Comparison of ENCODE assay signal across 8 cellular contexts in the genomic region with DNA sequence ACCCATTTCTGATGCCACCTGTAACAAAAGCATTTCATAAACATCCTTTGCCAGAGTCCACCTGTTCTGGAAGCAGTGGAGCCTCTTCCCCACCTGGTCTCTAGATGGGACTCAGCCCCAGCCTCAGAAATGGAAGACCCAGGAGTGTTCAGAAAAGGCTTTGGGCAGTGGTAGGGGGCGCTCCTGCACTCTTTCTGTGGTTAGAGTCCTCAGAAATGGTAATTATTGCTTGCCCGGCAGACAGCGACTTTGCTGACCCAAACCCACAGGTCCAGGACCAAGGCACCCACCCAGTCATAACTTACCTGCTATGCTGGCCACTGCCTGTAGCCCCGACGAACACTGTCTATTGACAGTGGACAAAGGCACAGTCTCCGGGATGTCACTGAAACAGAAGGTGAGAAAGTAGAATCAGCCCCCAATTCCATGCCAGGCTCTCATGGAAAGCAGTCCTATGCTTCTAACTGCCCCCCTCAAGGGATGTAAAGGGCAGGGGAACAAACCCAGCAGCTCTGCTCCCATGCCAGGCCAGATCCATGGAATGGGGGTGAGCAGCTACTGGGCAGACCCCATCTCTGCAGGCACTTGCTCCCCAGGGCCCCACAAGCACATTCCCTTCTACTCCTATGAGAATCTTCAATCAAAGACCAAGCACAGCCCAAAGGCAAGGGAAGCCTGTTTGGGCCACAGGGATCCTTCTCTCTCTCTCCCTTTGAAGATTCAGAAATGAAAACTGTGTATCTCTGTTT. TPM values are rescaled to one million over a fixed set of nuclear protein-coding genes. Genes with fewer than 3 reads are reported as not detected.
A peak's percentile ranks its signal among the peaks of the same experiment; 100 is the strongest.
DNase-seq lines count a peak whose midpoint lies in the region; ATAC-seq, FAIRE-seq and TF ChIP-seq lines count a peak whose summit lies in the region.

No MANE protein-coding gene starts in this region.

- 83% methylated on average over 6 of the region's 6 CpGs for WGBS in mammary epithelial cell (ENCODE audit: low coverage, missing lambda C conversion rate)
- 62% methylated on average over 6 of the region's 6 CpGs; no CpG with 5 or more reads in 1 of the 2 experiments for WGBS in H1 (ENCODE audit: extremely low coverage in 1 of 2, insufficient coverage in 1 of 2, insufficient read length in 1 of 2, insufficient replicate concordance in 2 of 2, low coverage in 1 of 2, low lambda C conversion rate in 2 of 2, missing lambda C conversion rate in 1 of 2), 2 experiments
- 69 to 75% (median 74%) methylated on average over 6 of the region's 6 CpGs for WGBS in stomach, 5 donors

- TF ChIP-seq RAD21 in H1 (IDR thresholded peaks at IDR 0.05 in 1 of 2, conservative IDR thresholded peaks at IDR 0.05 in 1 of 2; ENCODE audit: low read depth in 2 of 2, low read length in 2 of 2), result peak; percentile 77 to 85

- H3K4me3 Mint-ChIP-seq in MCF 10A (ENCODE audit: unreplicated experiment), result no peak overlapping the region

- H3F3A ChIP-seq in PC-3 (ENCODE audit: low read length, unreplicated experiment), result peaks cover 4% of the 10 kb centered on the region

- no peak overlapping the region for H3K27ac Mint-ChIP-seq in MCF 10A (ENCODE audit: low read depth, unreplicated experiment)

- no peak overlapping the region for H4K91ac ChIP-seq in H1 (replicated peaks; ENCODE audit: insufficient read length, low read length)

- no peak overlapping the region for H3K23ac ChIP-seq in H1 (ENCODE audit: insufficient read length)

- no peak overlapping the region for H2BK12ac ChIP-seq in H1 (ENCODE audit: low read depth, low read length)

- no peak for ATAC-seq in PC-3
- ATAC-seq in HG03175 (IDR thresholded peaks at IDR 0.05; ENCODE audit: unreplicated experiment), result no peak

- H3K4me2 ChIP-seq in mammary epithelial cell (ENCODE audit: insufficient read depth, low read depth, low read length) (no peak overlapping the region), PC-3 (ENCODE audit: low read length) (peak overlapping the region; percentile 81), H1 (ENCODE audit: insufficient read depth in 1 of 2, low read depth in 2 of 2, low read length in 2 of 2) (no peak overlapping the region)

- no peak overlapping the region for H2BK5ac ChIP-seq in H1 (ENCODE audit: low read depth, low read length)

- POLR2A ChIA-PET in MCF 10A (lab: Yijun Ruan, JAX), result interaction anchor here (0.7 to 1.1 kb wide), 2 partner anchors 113 to 215 kb away, joined by 3 to 4 read pairs; a partner anchor contains a TSS
- POLR2A ChIA-PET in PC-3 (lab: Charles Lee; ENCODE audit: unreplicated experiment), result no interaction called here
- POLR2A ChIA-PET in H1 (lab: Charles Lee; ENCODE audit: partially characterized antibody), result interaction anchor here (1.4 kb wide), 1 partner anchor 32 kb away, joined by 3 read pairs; no protein-coding TSS in a partner anchor

- H3K4me1 Mint-ChIP-seq in MCF 10A (ENCODE audit: insufficient read depth, unreplicated experiment), result peaks cover 30% of the 10 kb centered on the region

- no peaks in the 10 kb centered on the region; the same call in 1 of the 2 replicates for H3K79me1 ChIP-seq in H1 (ENCODE audit: low read depth, low read length)

- no peak overlapping the region for H3K9ac ChIP-seq in mammary epithelial cell (ENCODE audit: insufficient read depth, low read length)
- H3K9ac ChIP-seq in PC-3 (ENCODE audit: low read length), result no peak overlapping the region
- no peak overlapping the region for H3K9ac ChIP-seq in H1 (replicated peaks in 1 of 4; ENCODE audit: extremely low read depth in 1 of 4, low read depth in 3 of 4, low read length in 3 of 4)

- no peak overlapping the region for H2BK15ac ChIP-seq in H1 (ENCODE audit: low read length)

- TF ChIP-seq EP300 in H1 (IDR thresholded peaks at IDR 0.05; ENCODE audit: borderline replicate concordance in 1 of 2, low read depth in 2 of 2, low read length in 2 of 2), result no peak
- TF ChIP-seq EP300 in stomach (IDR thresholded peaks at IDR 0.05), result no peak

- H3K27me3 Mint-ChIP-seq in MCF 10A (ENCODE audit: insufficient read depth, unreplicated experiment), result no peaks in the 10 kb centered on the region

- dilution Hi-C loops in mammary epithelial cell (cut with HindIII; ENCODE audit: low sequenced_read_pairs), result loop anchor here (5.0 kb wide), 1 partner anchor 44 kb away; no protein-coding TSS in a partner anchor

- H3K4me1 ChIP-seq in mammary epithelial cell (ENCODE audit: insufficient read depth, low read length) (peaks cover 15% of the 10 kb centered on the region), PC-3 (ENCODE audit: insufficient read depth, low read length) (peaks cover 38% of the 10 kb centered on the region), H1 (replicated peaks in 1 of 4; ENCODE audit: control insufficient read depth in 3 of 4, insufficient read depth in 4 of 4, low read length in 3 of 4) (peaks cover 0 to 3% (median under 1%) of the 10 kb centered on the region in 4 experiments; a peak in 1 of 7 replicates), stomach (peaks cover 34 to 79% (median 53%) of the 10 kb centered on the region in 4 donors)

- H3K27me3 ChIP-seq in mammary epithelial cell (ENCODE audit: insufficient read depth, low read length) (no peaks in the 10 kb centered on the region), PC-3 (ENCODE audit: low read length) (no peaks in the 10 kb centered on the region), H1 (replicated peaks in 1 of 4; ENCODE audit: control insufficient read depth in 3 of 4, extremely low read depth in 1 of 4, insufficient read depth in 3 of 4, low read length in 3 of 4) (no peaks in the 10 kb centered on the region), stomach (no peaks in the 10 kb centered on the region)

- H3K18ac ChIP-seq in H1 (ENCODE audit: extremely low read depth, low read length), result no peak overlapping the region

- DNase-seq in MCF 10A (ENCODE audit: unreplicated experiment) (peak; percentile 60), mammary epithelial cell (no peak), PC-3 (no peak), H1 (ENCODE audit: low read depth in 1 of 2, low spot score in 2 of 2) (peak in 1 of 2 experiments; percentile 88), stomach (peak; percentile 25), NCI-H1105 (lab: John Stamatoyannopoulos, UW) (no peak), NCI-H2029 treated with DMSO at 0.1 percent for 48 hours (lab: John Stamatoyannopoulos, UW) (no peak)

- H3K27ac ChIP-seq in mammary epithelial cell (ENCODE audit: insufficient read depth, low read depth, low read length) (no peak overlapping the region), PC-3 (ENCODE audit: low read length) (peak overlapping the region; percentile 95; the same call in 1 of the 2 replicates), H1 (ENCODE audit: low read depth, low read length) (no peak overlapping the region), stomach (no peak overlapping the region)

- H3K9me2 ChIP-seq in PC-3 (replicated peaks; ENCODE audit: low read length), result no peaks in the 10 kb centered on the region

- H2AFZ ChIP-seq in mammary epithelial cell (ENCODE audit: low read depth, low read length), result no peak overlapping the region
- no peak overlapping the region for H2AFZ ChIP-seq in PC-3 (ENCODE audit: low read length)
- no peak overlapping the region for H2AFZ ChIP-seq in H1 (ENCODE audit: low read length)

- H3K36me3 Mint-ChIP-seq in MCF 10A (ENCODE audit: insufficient read depth, unreplicated experiment), result peaks cover 58% of the 10 kb centered on the region

- no peak overlapping the region for H4K5ac ChIP-seq in H1 (ENCODE audit: insufficient read length, low read depth, low read length)

- no peak for TF ChIP-seq POLR2A in H1 (IDR thresholded peaks at IDR 0.05; ENCODE audit: control extremely low read depth in 1 of 2, low read depth in 2 of 2, low read length in 2 of 2)
- TF ChIP-seq POLR2A in stomach (IDR thresholded peaks at IDR 0.05), result no peak

- H3K9me3 Mint-ChIP-seq in MCF 10A (ENCODE audit: unreplicated experiment), result no peaks in the 10 kb centered on the region

- H3K9me3 ChIP-seq in mammary epithelial cell (replicated peaks; ENCODE audit: insufficient read depth, low read length) (no peaks in the 10 kb centered on the region), PC-3 (ENCODE audit: low read length) (no peaks in the 10 kb centered on the region), H1 (ENCODE audit: insufficient read depth in 2 of 2, low read depth in 1 of 2, low read length in 1 of 2) (no peaks in the 10 kb centered on the region), stomach (no peaks in the 10 kb centered on the region)

- no peak overlapping the region for H3K56ac ChIP-seq in H1 (replicated peaks; ENCODE audit: insufficient read length, low read depth, low read length)

- no peak overlapping the region for H3K14ac ChIP-seq in H1 (ENCODE audit: insufficient read length)

- no peak overlapping the region for H2BK20ac ChIP-seq in H1 (ENCODE audit: low read length)

- H4K8ac ChIP-seq in H1 (ENCODE audit: extremely low read depth, insufficient read depth, low read length), result no peak overlapping the region; the same call in 1 of the 2 replicates

- BruUV-seq in MCF 10A (replicated peaks; lab: Mats Ljungman, UMichigan) (no TSS peak), mammary epithelial cell (replicated peaks; lab: Mats Ljungman, UMichigan) (no TSS peak), PC-3 (replicated peaks; lab: Mats Ljungman, UMichigan) (no TSS peak)

- in situ Hi-C loops in mammary epithelial cell (cut with MboI; ENCODE audit: low sequenced_read_pairs in 2 of 2), result loop anchor here in 1 of 2 donors (25.0 kb wide), 1 partner anchor 356 kb away; a partner anchor contains a TSS

- no peak overlapping the region for H2BK120ac ChIP-seq in H1 (replicated peaks; ENCODE audit: low read depth, low read length)

- peaks cover 47% of the 10 kb centered on the region for H3K79me2 ChIP-seq in mammary epithelial cell (ENCODE audit: insufficient read depth, low read length)
- H3K79me2 ChIP-seq in PC-3 (ENCODE audit: low read length), result peaks cover 64% of the 10 kb centered on the region
- peaks cover 0 to 5% of the 10 kb centered on the region in 2 experiments; a peak in 1 of 4 replicates for H3K79me2 ChIP-seq in H1 (ENCODE audit: control insufficient read depth in 1 of 2, insufficient read depth in 2 of 2, low read length in 2 of 2)

- H3K4me3 ChIP-seq in mammary epithelial cell (replicated peaks in 1 of 3; ENCODE audit: insufficient read depth in 1 of 3, low read depth in 2 of 3, low read length in 3 of 3) (no peak overlapping the region), PC-3 (ENCODE audit: low read length) (no peak overlapping the region), H1 (ENCODE audit: extremely low read depth in 1 of 4, insufficient read depth in 2 of 4, low read depth in 3 of 4, low read length in 4 of 4) (no peak overlapping the region), stomach (no peak overlapping the region)

- TF ChIP-seq CTCF in MCF 10A (IDR thresholded peaks at IDR 0.05; ENCODE audit: unreplicated experiment) (peak; percentile 51), mammary epithelial cell (conservative IDR thresholded peaks at IDR 0.05 in 1 of 2, IDR thresholded peaks at IDR 0.05 in 1 of 2; ENCODE audit: extremely low read depth in 1 of 2, insufficient read depth in 1 of 2, low read depth in 1 of 2, low read length in 2 of 2) (peak in 1 of 2 donors; percentile 51), PC-3 (conservative IDR thresholded peaks at IDR 0.05; ENCODE audit: low read depth, low read length) (peak; percentile 63), H1 (IDR thresholded peaks at IDR 0.05; ENCODE audit: control extremely low read depth in 1 of 3, insufficient read depth in 1 of 3, low read depth in 1 of 3, low read length in 3 of 3) (peak in 2 of 3 experiments; percentile 80 to 82; a peak in 3 of 4 replicates), stomach (IDR thresholded peaks at IDR 0.05) (no peak)

- FAIRE-seq in H1 (lab: Jason Lieb, UNC), result no peak

- H3K36me3 ChIP-seq in mammary epithelial cell (ENCODE audit: insufficient read depth, low read length) (peaks cover 12% of the 10 kb centered on the region), PC-3 (ENCODE audit: low read depth, low read length) (peaks cover 61% of the 10 kb centered on the region), H1 (ENCODE audit: control insufficient read depth in 2 of 4, insufficient read depth in 4 of 4, low read length in 3 of 4) (peaks cover 14 to 42% (median 30%) of the 10 kb centered on the region in 4 experiments), stomach (peaks cover 55 to 83% (median 79%) of the 10 kb centered on the region in 4 donors)

- no peak overlapping the region for H3K4ac ChIP-seq in H1 (replicated peaks; ENCODE audit: insufficient read length, low read depth, low read length)

- H4K20me1 ChIP-seq in mammary epithelial cell (ENCODE audit: insufficient read depth, low read length) (no peaks in the 10 kb centered on the region), PC-3 (ENCODE audit: low read length) (no peaks in the 10 kb centered on the region), H1 (replicated peaks in 1 of 2; ENCODE audit: control insufficient read depth in 1 of 2, insufficient read depth in 2 of 2, low read length in 2 of 2) (peaks cover 9 to 13% of the 10 kb centered on the region in 2 experiments)

- CTCF ChIA-PET in MCF 10A (lab: Yijun Ruan, JAX), result interaction anchor here (0.6 to 2.2 kb wide), 24 partner anchors 8 to 371 kb away, joined by 3 to 7 read pairs (median 3); no protein-coding TSS in a partner anchor
- CTCF ChIA-PET in mammary epithelial cell (lab: Charles Lee; ENCODE audit: low non-redundant PET), result no interaction called here
- CTCF ChIA-PET in PC-3 (lab: Charles Lee), result no interaction called here
- CTCF ChIA-PET in H1 (lab: Charles Lee; ENCODE audit: partially characterized antibody), result interaction anchor here (0.6 to 9.6 kb wide), 28 partner anchors 9 to 530 kb away, joined by 3 to 105 read pairs (median 4); a partner anchor contains a TSS

- intact Hi-C loops in MCF 10A (cut with micrococcal nuclease), result loop anchor here (1.0 to 5.0 kb wide), 3 partner anchors 116 to 351 kb away; no protein-coding TSS in a partner anchor
- intact Hi-C loops in mammary epithelial cell (cut with micrococcal nuclease), result loop anchor here (2.0 to 5.0 kb wide), 2 partner anchors 167 to 346 kb away; no protein-coding TSS in a partner anchor
- intact Hi-C loops in PC-3 (cut with micrococcal nuclease), result loop anchor here (10.0 kb wide), 2 partner anchors 323 to 1253 kb away; a partner anchor contains a TSS
- intact Hi-C loops in stomach (cut with DNase I; ENCODE audit: low total_unique reads), result no loop called here

- H3K23me2 ChIP-seq in H1 (ENCODE audit: low read depth, low read length), result peaks cover 3% of the 10 kb centered on the region; the same call in 1 of the 2 replicates

- H2AK5ac ChIP-seq in H1 (ENCODE audit: low read depth, low read length), result no peak overlapping the region

RNA-seq across cellular contexts. Expression of a gene that starts 5.1 kb away (rescaled TPM):
- total RNA-seq in MCF 10A (2022), result 36.6 and 46.7 TPM in 2 replicates
- total RNA-seq in mammary epithelial cell, result 10 to 100 TPM; 24.8 to 62.4 TPM
- polyA plus RNA-seq in mammary epithelial cell, result 76.5 TPM
- polyA minus RNA-seq in mammary epithelial cell, result 36.4 TPM
- 76.4 and 94.5 TPM in 2 replicates for total RNA-seq in PC-3 (2014; rRNA removed)
- 31.9 and 34.8 TPM in 2 replicates for total RNA-seq in H1 (2021; fragmentation: NEBNext Ultra II Directional; extraction: Animal tissue kit (Norgen Biotek cat#: 25700))
- polyA plus RNA-seq in H1 (2011; rRNA removed), result 23.1 and 27.4 TPM in 2 replicates
- 36.1 TPM for polyA plus RNA-seq in H1 (2011; cell fraction: cytosol; rRNA removed)
- polyA plus RNA-seq in H1 (2011; cell fraction: nucleus; rRNA removed), result 70.1 TPM
- 27.7 to 33.5 TPM (median 31.4 TPM) in 4 replicates for polyA plus RNA-seq in H1 (2012, experiment 1 of 2)
- 15.4 TPM for polyA plus RNA-seq in H1 (2012, experiment 2 of 2)
- polyA plus RNA-seq in H1 (2013, experiment 1 of 2), result 17.8 TPM
- polyA plus RNA-seq in H1 (2013, experiment 2 of 2), result 18.3 TPM
- polyA minus RNA-seq in H1 (2011; rRNA and poly(A)+ RNA removed), result 30.1 and 33.4 TPM in 2 replicates
- polyA minus RNA-seq in H1 (2011; cell fraction: cytosol; rRNA and poly(A)+ RNA removed), result 17.3 TPM
- polyA minus RNA-seq in H1 (2011; cell fraction: nucleus; rRNA and poly(A)+ RNA removed), result 72.6 TPM
- total RNA-seq in stomach, result 100 to 1,000 TPM in 2 of 5 donors, 10 to 100 TPM in 3; 44.2 to 249 (median 80.4) TPM
- polyA plus RNA-seq in stomach, result 10 to 100 TPM; 60.9 to 79.1 (median 72.2) TPM

RNA-seq across cellular contexts. Expression of a gene that starts 6.7 kb away (rescaled TPM):
- total RNA-seq in MCF 10A (2022), result 19.7 and 21.2 TPM in 2 replicates
- 10 to 100 TPM; 10.2 to 25.6 TPM for total RNA-seq in mammary epithelial cell
- 20.4 TPM for polyA plus RNA-seq in mammary epithelial cell
- polyA minus RNA-seq in mammary epithelial cell, result 99.2 TPM
- 17.7 and 19.1 TPM in 2 replicates for total RNA-seq in PC-3 (2014; rRNA removed)
- 19.7 and 22.1 TPM in 2 replicates for total RNA-seq in H1 (2021; fragmentation: NEBNext Ultra II Directional; extraction: Animal tissue kit (Norgen Biotek cat#: 25700))
- polyA plus RNA-seq in H1 (2011; rRNA removed), result 22.5 and 31.1 TPM in 2 replicates
- polyA plus RNA-seq in H1 (2011; cell fraction: cytosol; rRNA removed), result 24.4 TPM
- 31.6 TPM for polyA plus RNA-seq in H1 (2011; cell fraction: nucleus; rRNA removed)
- polyA plus RNA-seq in H1 (2012, experiment 1 of 2), result 19.8 to 24.7 TPM (median 21.4 TPM) in 4 replicates
- polyA plus RNA-seq in H1 (2012, experiment 2 of 2), result 23.3 TPM
- 19.7 TPM for polyA plus RNA-seq in H1 (2013, experiment 1 of 2)
- polyA plus RNA-seq in H1 (2013, experiment 2 of 2), result 19.4 TPM
- 32.9 and 47.0 TPM in 2 replicates for polyA minus RNA-seq in H1 (2011; rRNA and poly(A)+ RNA removed)
- polyA minus RNA-seq in H1 (2011; cell fraction: cytosol; rRNA and poly(A)+ RNA removed), result 17.0 TPM
- 14.5 TPM for polyA minus RNA-seq in H1 (2011; cell fraction: nucleus; rRNA and poly(A)+ RNA removed)
- total RNA-seq in stomach, result 10 to 100 TPM in 4 of 5 donors, 1 to 10 TPM in 1; 9.0 to 67.8 (median 37.5) TPM
- polyA plus RNA-seq in stomach, result 10 to 100 TPM; 23.0 to 42.5 (median 26.3) TPM

RNA-seq across cellular contexts. Expression of a gene that starts 33.5 kb away (rescaled TPM):
- total RNA-seq in MCF 10A (2022) (71.7 and 75.5 TPM in 2 replicates), mammary epithelial cell (10 to 100 TPM; 48.3 to 70.6 TPM), PC-3 (2014; rRNA removed) (42.2 and 47.7 TPM in 2 replicates), stomach (10 to 100 TPM in 4 of 5 donors, 1 to 10 TPM in 1; 7.0 to 49.9 (median 27.5) TPM)
- polyA plus RNA-seq in mammary epithelial cell (36.4 TPM), H1 (2011; rRNA removed) (16.9 and 25.1 TPM in 2 replicates), stomach (10 to 100 TPM in 2 of 3 donors, 1 to 10 TPM in 1; 9.9 to 14.5 (median 11.2) TPM)
- polyA minus RNA-seq in mammary epithelial cell, result 31.9 TPM
- 45.5 and 47.0 TPM in 2 replicates for total RNA-seq in H1 (2021; fragmentation: NEBNext Ultra II Directional; extraction: Animal tissue kit (Norgen Biotek cat#: 25700))
- 29.4 TPM for polyA plus RNA-seq in H1 (2011; cell fraction: cytosol; rRNA removed)
- 16.1 TPM for polyA plus RNA-seq in H1 (2011; cell fraction: nucleus; rRNA removed)
- polyA plus RNA-seq in H1 (2012, experiment 1 of 2), result 26.1 to 43.9 TPM (median 32.9 TPM) in 4 replicates
- polyA plus RNA-seq in H1 (2012, experiment 2 of 2), result 3.2 TPM
- 23.4 TPM for polyA plus RNA-seq in H1 (2013, experiment 1 of 2)
- polyA plus RNA-seq in H1 (2013, experiment 2 of 2), result 23.5 TPM
- 27.9 and 35.6 TPM in 2 replicates for polyA minus RNA-seq in H1 (2011; rRNA and poly(A)+ RNA removed)
- 21.1 TPM for polyA minus RNA-seq in H1 (2011; cell fraction: cytosol; rRNA and poly(A)+ RNA removed)
- polyA minus RNA-seq in H1 (2011; cell fraction: nucleus; rRNA and poly(A)+ RNA removed), result 26.2 TPM

Comparison
In these comparisons a context has a peak if more than half of its experiments do, and no peak if none do; other contexts are left out.
1. DNase-seq: peak in MCF 10A (single experiment) and stomach (single experiment); none in mammary epithelial cell (single experiment), PC-3 (single experiment), NCI-H1105 (single experiment) and NCI-H2029 treated with DMSO at 0.1 percent for 48 hours (single experiment).
2. CTCF ChIA-PET loops: an anchor here in MCF 10A (0.6 to 2.2 kb wide) and H1 (0.6 to 9.6 kb wide); none called in mammary epithelial cell and PC-3.
3. CTCF ChIP-seq: peak in MCF 10A (single experiment), PC-3 (single experiment) and H1 (2 of 3); none in stomach (0 of 7).